ENCODE assay signal across 9 cellular contexts in genomic region chr7:1402791-1403755, GRCh38. TPM values are rescaled to one million over a fixed set of nuclear protein-coding genes. Genes with fewer than 3 reads are reported as not detected.
DNase-seq lines count a peak whose midpoint lies in the region; ATAC-seq and TF ChIP-seq lines count a peak whose summit lies in the region.
"Had no signal": no experiment of that assay in that cellular context is flagged by ENCODE, and none has a peak within 500 bp of the region (broad histone marks: within the 10 kb centered on the region; RNA-seq: fewer than 3 reads in every experiment).

No MANE protein-coding gene starts in this region.

- H4K20me1 ChIP-seq in SK-N-SH (ENCODE audit: insufficient read depth): no peaks in the 10 kb centered on the region
- H4K20me1 ChIP-seq in osteoblast (ENCODE audit: insufficient read depth, low read length): no peaks in the 10 kb centered on the region

- H3K4me2 ChIP-seq in SK-N-SH: peak overlapping the region; percentile 33; the same call in 1 of the 2 replicates
- no peak overlapping the region for H3K4me2 ChIP-seq in osteoblast (ENCODE audit: insufficient read depth, low read length)

- H3K4me1 ChIP-seq in SK-N-SH (ENCODE audit: control insufficient read depth in 1 of 2, insufficient read depth in 2 of 2, low read depth in 1 of 2, low read length in 1 of 2) (no peaks in the 10 kb centered on the region; a peak in 1 of 4 replicates), iPS DF 6.9 (ENCODE audit: control insufficient read depth, insufficient read depth, low read length) (peaks cover 7% of the 10 kb centered on the region), osteoblast (ENCODE audit: insufficient read depth, low read length) (peaks cover 5% of the 10 kb centered on the region), vagina (no peaks in the 10 kb centered on the region)

- peak; percentile 59 for DNase-seq in H7
- DNase-seq in SK-N-SH: peak; percentile 35
- no peak for DNase-seq in iPS DF 6.9 (ENCODE audit: low read depth, low spot score)
- peak; percentile 48 for DNase-seq in osteoblast (ENCODE audit: insufficient read length, low spot score, missing footprints)
- no peak for DNase-seq in NOMO-1 (lab: John Stamatoyannopoulos, UW; ENCODE audit: unreplicated experiment in 2 of 2)
- DNase-seq in vagina (ENCODE audit: extremely low spot score in 2 of 2): no peak
- DNase-seq: DMS 273 treated with DMSO at 0.1 percent for 48 hours had no signal

- no peak overlapping the region for H2AFZ ChIP-seq in SK-N-SH (ENCODE audit: low read depth)
- H2AFZ ChIP-seq in osteoblast (ENCODE audit: low read length): no peak overlapping the region

- no peak for ATAC-seq in GM18907 (IDR thresholded peaks at IDR 0.05; ENCODE audit: unreplicated experiment)

- no peak for TF ChIP-seq RAD21 in SK-N-SH (IDR thresholded peaks at IDR 0.05; ENCODE audit: low read length)

- H3K27me3 ChIP-seq in H7 (ENCODE audit: control insufficient read depth, insufficient read depth, low read length): peaks cover 16% of the 10 kb centered on the region
- H3K27me3 ChIP-seq in SK-N-SH (ENCODE audit: insufficient read depth): peaks cover 99% of the 10 kb centered on the region
- peaks cover 10% of the 10 kb centered on the region; the same call in 1 of the 2 replicates for H3K27me3 ChIP-seq in iPS DF 6.9 (ENCODE audit: control insufficient read depth, insufficient read depth, low read length)
- H3K27me3 ChIP-seq in osteoblast (ENCODE audit: insufficient read depth, low read length): peaks cover 54% of the 10 kb centered on the region
- H3K27me3 ChIP-seq in vagina: no peaks in the 10 kb centered on the region

- no peaks in the 10 kb centered on the region for H3K9me2 ChIP-seq in SK-N-SH

- CTCF ChIA-PET in SK-N-SH (lab: Yijun Ruan, JAX): interaction anchor here (0.7 to 12.1 kb wide), 14 partner anchors 9 to 209 kb away, joined by 3 to 81 read pairs (median 4); no protein-coding TSS in a partner anchor

- no peak for TF ChIP-seq POLR2A in vagina (IDR thresholded peaks at IDR 0.05)

- TF ChIP-seq CTCF in SK-N-SH (IDR thresholded peaks at IDR 0.05): no peak
- no peak for TF ChIP-seq CTCF in osteoblast (IDR thresholded peaks at IDR 0.05; ENCODE audit: extremely low read depth, low read depth, low read length)
- TF ChIP-seq CTCF in vagina (IDR thresholded peaks at IDR 0.05): no peak

- peaks cover 7% of the 10 kb centered on the region for H3F3A ChIP-seq in SK-N-SH (replicated peaks; ENCODE audit: insufficient read depth)

- 7% methylated on average over 15 of the region's 17 CpGs for WGBS in SK-N-SH (ENCODE audit: low lambda C conversion rate)
- WGBS in iPS DF 6.9 (ENCODE audit: insufficient coverage, insufficient read length): no CpG with 5 or more reads among the region's 17 CpGs

- intact Hi-C loops in vagina (cut with DNase I): no loop called here

- H3K36me3 ChIP-seq in H7 (replicated peaks; ENCODE audit: control insufficient read depth, insufficient read depth, low read length) (no peaks in the 10 kb centered on the region), SK-N-SH (replicated peaks in 1 of 2; ENCODE audit: control insufficient read depth in 1 of 2, insufficient read depth in 2 of 2, low read length in 1 of 2) (no peaks in the 10 kb centered on the region), iPS DF 6.9 (ENCODE audit: control insufficient read depth, insufficient read depth, low read length) (0 out of 2 replicates have a peak, but pooled peaks cover 2% of the 10 kb centered on the region), osteoblast (ENCODE audit: insufficient read depth, low read length) (no peaks in the 10 kb centered on the region), vagina (no peaks in the 10 kb centered on the region)
- H3K36me3 ChIP-seq: HAP-1 had no signal

- no peak overlapping the region; the same call in none of the 2 replicates for H3K4me3 ChIP-seq in H7 (ENCODE audit: insufficient read depth, low read depth, low read length)
- H3K4me3 ChIP-seq in SK-N-SH (ENCODE audit: low read depth in 2 of 2, low read length in 1 of 2): no peak overlapping the region
- H3K4me3 ChIP-seq in iPS DF 6.9 (ENCODE audit: low read length): peak overlapping the region; percentile 19; the same call in 1 of the 2 replicates
- H3K4me3 ChIP-seq in osteoblast (ENCODE audit: insufficient read depth, low read length): no peak overlapping the region
- H3K4me3 ChIP-seq in vagina: no peak overlapping the region
- H3K4me3 ChIP-seq: HAP-1 had no signal

- H3K9ac ChIP-seq in SK-N-SH: no peak overlapping the region

- POLR2A ChIA-PET in SK-N-SH (lab: Yijun Ruan, JAX): no interaction called here

- H3K9me3 ChIP-seq in SK-N-SH (no peaks in the 10 kb centered on the region), iPS DF 6.9 (ENCODE audit: control insufficient read depth, insufficient read depth, low read length) (no peaks in the 10 kb centered on the region), osteoblast (ENCODE audit: low read depth, low read length) (peaks cover 4% of the 10 kb centered on the region), vagina (no peaks in the 10 kb centered on the region)

- no peaks in the 10 kb centered on the region for H3K79me2 ChIP-seq in SK-N-SH (ENCODE audit: insufficient read depth)
- H3K79me2 ChIP-seq in osteoblast (ENCODE audit: insufficient read depth, low read length): no peaks in the 10 kb centered on the region

- H3K27ac ChIP-seq in SK-N-SH (ENCODE audit: low read depth in 2 of 2, low read length in 1 of 2) (no peak overlapping the region), iPS DF 6.9 (ENCODE audit: low read length) (no peak overlapping the region), osteoblast (ENCODE audit: low read depth, low read length) (no peak overlapping the region), vagina (no peak overlapping the region)

- no peak for TF ChIP-seq EP300 in SK-N-SH (IDR thresholded peaks at IDR 0.05; ENCODE audit: borderline replicate concordance in 1 of 2, low read depth in 1 of 2, low read length in 1 of 2)

TF ChIP-seq in SK-N-SH, 30 proteins besides CTCF, POLR2A, EP300 and RAD21:
- no peak for TF ChIP-seq MEF2A (IDR thresholded peaks at IDR 0.05; ENCODE audit: borderline replicate concordance, low read depth)
- TF ChIP-seq FOXM1 (IDR thresholded peaks at IDR 0.05; ENCODE audit: low read depth): no peak
- TF ChIP-seq EZH2phosphoT487 (IDR thresholded peaks at IDR 0.05; ENCODE audit: borderline replicate concordance, low read depth): 0 out of 2 replicates have a peak, but pooled peaks have one; percentile 35
TF ChIP-seq in SK-N-SH: peak in this region for 1.

RNA-seq across cellular contexts. Expression of gene MICALL2, which starts 56.2 kb away (rescaled TPM):
- total RNA-seq in H7 (2014; rRNA removed; shearing (Covaris generic)): 5.2 and 7.6 TPM in 2 replicates
- 38.8 and 41.2 TPM in 2 replicates for polyA plus RNA-seq in SK-N-SH (2012; rRNA removed)
- 6.9 and 10.4 TPM in 2 replicates for polyA plus RNA-seq in SK-N-SH (2012; cell fraction: cytosol; rRNA removed)
- 329 and 401 TPM in 2 replicates for polyA plus RNA-seq in SK-N-SH (2012; cell fraction: nucleus; rRNA removed)
- total RNA-seq in osteoblast (30.4 and 36.5 TPM in 2 replicates), vagina (15.7 TPM)

Comparison
In these comparisons a context has a peak if more than half of its experiments do, and no peak if none do; other contexts are left out.
1. DNase-seq: peak in H7 (single experiment), SK-N-SH (single experiment) and osteoblast (single experiment); none in iPS DF 6.9 (single experiment), NOMO-1 (0 of 2) and vagina (0 of 2).